In genomic region chr7:39410582-39410981, GRCh38 we compare ENCODE assay signal across 28 cellular contexts.
"Had no signal": no experiment of that assay in that cellular context is flagged by ENCODE, and none has a peak within 500 bp of the region (broad histone marks: within the 10 kb centered on the region; RNA-seq: fewer than 3 reads in every experiment).

No MANE protein-coding gene starts in this region.

- FAIRE-seq: islet of Langerhans, kidney had no signal

- H3K9ac ChIP-seq: neural progenitor cell, parathyroid adenoma had no signal

- H2AFZ ChIP-seq: neural progenitor cell, parathyroid adenoma had no signal

- H3K27ac ChIP-seq: left ventricle myocardium inferior, neural progenitor cell, neutrophil, parathyroid adenoma, psoas muscle, right atrium auricular region, right lobe of liver, tibial nerve, uterus had no signal

- H3K4me3 Mint-ChIP-seq: memory B cell; naive thymus-derived CD8-positive, alpha-beta T cell; neural progenitor cell; stimulated activated memory B cell treated with anti-CD40 and anti-IgM and Interleukin-4, amounts not matched to agents 10 μg/mL and 1 μg/mL and 100 μg/mL, for 72 hours; stimulated activated naive CD8-positive, alpha-beta T cell treated with anti-CD3 and anti-CD28 coated beads, Interleukin-15, amount 100 ng/mL, for 72 hours; type B pancreatic cell had no signal

- H3K79me2 ChIP-seq: parathyroid adenoma had no signal

- ATAC-seq: left colon; naive thymus-derived CD8-positive, alpha-beta T cell; psoas muscle; right lobe of liver; stimulated activated memory B cell treated with anti-CD40 and anti-IgM and Interleukin-4, amounts not matched to agents 10 μg/mL and 1 μg/mL and 100 μg/mL, for 72 hours; stimulated activated naive CD8-positive, alpha-beta T cell treated with anti-CD3 and anti-CD28 coated beads, Interleukin-15, amount 100 ng/mL, for 72 hours had no signal

- H3K27ac Mint-ChIP-seq: memory B cell; naive thymus-derived CD8-positive, alpha-beta T cell; nephron; neural progenitor cell; stimulated activated memory B cell treated with anti-CD40 and anti-IgM and Interleukin-4, amounts not matched to agents 10 μg/mL and 1 μg/mL and 100 μg/mL, for 72 hours; stimulated activated naive CD8-positive, alpha-beta T cell treated with anti-CD3 and anti-CD28 coated beads, Interleukin-15, amount 100 ng/mL, for 72 hours; type B pancreatic cell had no signal

- H3K4me2 ChIP-seq: neural progenitor cell, smooth muscle cell had no signal

- H3K4me1 ChIP-seq: parathyroid adenoma, uterus had no signal

- H3K36me3 Mint-ChIP-seq: memory B cell; naive thymus-derived CD8-positive, alpha-beta T cell; neural progenitor cell; stimulated activated memory B cell treated with anti-CD40 and anti-IgM and Interleukin-4, amounts not matched to agents 10 μg/mL and 1 μg/mL and 100 μg/mL, for 72 hours; type B pancreatic cell had no signal

- H3K9me3 Mint-ChIP-seq: memory B cell; nephron; neural progenitor cell; stimulated activated memory B cell treated with anti-CD40 and anti-IgM and Interleukin-4, amounts not matched to agents 10 μg/mL and 1 μg/mL and 100 μg/mL, for 72 hours; stimulated activated naive CD8-positive, alpha-beta T cell treated with anti-CD3 and anti-CD28 coated beads, Interleukin-15, amount 100 ng/mL, for 72 hours; type B pancreatic cell had no signal

- H3K27me3 ChIP-seq: right atrium auricular region, right lobe of liver, tibial nerve, uterus had no signal

- DNase-seq: hippocampal formation; kidney; left colon; left ventricle myocardium inferior; naive thymus-derived CD8-positive, alpha-beta T cell; occipital lobe; psoas muscle; right lobe of liver; stimulated activated CD4-positive, alpha-beta T cell treated with anti-CD3 and anti-CD28 coated beads, Interleukin-1b, Interleukin-23, amount 100 ng/mL, for 48 hours; stimulated activated CD4-positive, alpha-beta T cell treated with anti-CD3 and anti-CD28 coated beads, Interleukin-2, amount 100 ng/mL, for 48 hours; stimulated activated CD4-positive, alpha-beta T cell treated with anti-CD3 and anti-CD28 coated beads, Interleukin-4, amount 100 ng/mL, for 4 hours; stimulated activated CD8-positive, alpha-beta memory T cell treated with anti-CD3 and anti-CD28 coated beads, Interleukin-4, amount 100 ng/mL, for 48 hours; stimulated activated naive CD4-positive, alpha-beta T cell treated with Interleukin-2 at 50 U/mL for 16 hours; stimulated activated naive CD8-positive, alpha-beta T cell treated with anti-CD3 and anti-CD28 coated beads, Interleukin-15, amount 100 ng/mL, for 72 hours; substantia nigra; uterus had no signal

- H3K4me3 ChIP-seq: left ventricle myocardium inferior, lung, neural progenitor cell, psoas muscle, right atrium auricular region, right lobe of liver, smooth muscle cell, tibial nerve, uterus had no signal

- H3K9me3 ChIP-seq: left ventricle myocardium inferior, neutrophil, psoas muscle, right atrium auricular region, right lobe of liver, tibial nerve, uterus had no signal

- H3K36me3 ChIP-seq: left ventricle myocardium inferior, neural progenitor cell, neutrophil, right atrium auricular region, right lobe of liver, tibial nerve, uterus had no signal
